Comparison of ENCODE assay signal across 25 cellular contexts in the genomic region with DNA sequence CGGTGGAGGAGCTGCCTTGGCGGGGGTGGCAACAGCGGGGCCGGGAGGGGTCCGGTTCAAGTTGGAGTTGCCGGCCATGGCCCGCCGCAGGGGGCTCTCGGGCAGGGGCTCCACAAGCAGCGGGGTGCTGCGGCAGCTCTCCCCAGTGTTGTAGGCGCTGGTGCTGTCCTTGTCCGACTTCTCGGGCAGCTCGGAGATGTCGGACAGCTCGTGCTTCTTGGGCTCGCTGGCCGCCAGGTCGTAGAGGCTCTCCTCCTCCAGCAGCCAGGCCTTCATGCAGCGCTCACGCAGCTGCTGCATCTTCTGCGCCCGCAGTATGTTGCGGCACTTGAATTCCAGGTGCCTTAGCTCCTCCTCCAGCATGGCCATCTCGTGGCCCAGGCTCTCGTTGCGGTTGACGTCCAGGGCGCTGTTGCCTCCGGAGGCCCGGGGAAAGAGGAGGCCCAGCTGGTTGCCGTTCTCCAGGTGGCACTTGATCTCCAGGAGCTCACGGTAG. TPM values are rescaled to one million over a fixed set of nuclear protein-coding genes. Genes with fewer than 3 reads are reported as not detected.
"Had no signal": no experiment of that assay in that cellular context is flagged by ENCODE, and none has a peak within 500 bp of the region (broad histone marks: within the 10 kb centered on the region; RNA-seq: fewer than 3 reads in every experiment).

No MANE protein-coding gene starts in this region.

- H3K9me3 ChIP-seq: esophagus muscularis mucosa, left lung, lower lobe of right lung, mucosa of descending colon had no signal

- FAIRE-seq: colon, endothelial cell of umbilical vein, frontal cortex, islet of Langerhans, keratinocyte had no signal

- DNase-seq: dermis blood vessel endothelial cell; dorsolateral prefrontal cortex; effector CD4-positive, alpha-beta T cell; effector memory CD4-positive, alpha-beta T cell; foreskin keratinocyte; glutamatergic neuron; head of caudate nucleus; heart right ventricle; hippocampal formation; left cardiac atrium; left lung; left ventricle myocardium superior; lower lobe of right lung; mesenchymal stem cell; naive B cell had no signal

- H3K36me3 ChIP-seq: lower lobe of right lung had no signal

- H3K4me1 ChIP-seq: esophagus muscularis mucosa, foreskin keratinocyte, heart right ventricle, left lung, lower lobe of right lung had no signal

- ATAC-seq: foreskin keratinocyte, heart right ventricle, left cardiac atrium, left lung, left ventricle myocardium superior, lower lobe of right lung, mucosa of descending colon had no signal

- H3K27ac ChIP-seq: coronary artery, dorsolateral prefrontal cortex, esophagus muscularis mucosa, foreskin keratinocyte, heart right ventricle, left lung, lower lobe of right lung had no signal

- H3K27me3 ChIP-seq: esophagus muscularis mucosa, foreskin keratinocyte, heart right ventricle, left lung had no signal

- H3K4me3 ChIP-seq: coronary artery, dorsolateral prefrontal cortex, esophagus muscularis mucosa, heart right ventricle, left lung, lower lobe of right lung, mucosa of descending colon had no signal

RNA-seq across cellular contexts. Expression of a gene that starts 23.3 kb away (rescaled TPM):
- total RNA-seq: glomerular endothelial cell, lower lobe of right lung, mesothelial cell of epicardium had no signal
